Comparison of ENCODE assay signal across 13 cellular contexts in genomic region chr5:169826618-169827017, GRCh38.
DNase-seq lines count a peak whose midpoint lies in the region; ATAC-seq and TF ChIP-seq lines count a peak whose summit lies in the region.
"Had no signal": no experiment of that assay in that cellular context is flagged by ENCODE, and none has a peak within 500 bp of the region (broad histone marks: within the 10 kb centered on the region; RNA-seq: fewer than 3 reads in every experiment).

No MANE protein-coding gene starts in this region.

- H3K4me2 ChIP-seq in OCI-LY3 (ENCODE audit: low read length): no peak overlapping the region
- no peak overlapping the region for H3K4me2 ChIP-seq in osteoblast (ENCODE audit: insufficient read depth, low read length)

- H3K27me3 ChIP-seq in OCI-LY3 (ENCODE audit: low read depth, low read length): no peaks in the 10 kb centered on the region
- no peaks in the 10 kb centered on the region for H3K27me3 ChIP-seq in osteoblast (ENCODE audit: insufficient read depth, low read length)
- H3K27me3 ChIP-seq: transverse colon had no signal

- no peak overlapping the region for H3K4me3 ChIP-seq in OCI-LY3 (ENCODE audit: low read length)
- no peak overlapping the region for H3K4me3 ChIP-seq in choroid plexus epithelial cell (ENCODE audit: low read depth, low read length)
- H3K4me3 ChIP-seq in osteoblast (ENCODE audit: insufficient read depth, low read length): no peak overlapping the region
- H3K4me3 ChIP-seq: transverse colon had no signal

- H3K9me3 ChIP-seq in OCI-LY3 (ENCODE audit: insufficient read depth, low read length) (no peaks in the 10 kb centered on the region), osteoblast (ENCODE audit: low read depth, low read length) (no peaks in the 10 kb centered on the region)
- H3K9me3 ChIP-seq: transverse colon had no signal

- H3K36me3 ChIP-seq in OCI-LY3 (replicated peaks; ENCODE audit: low read depth, low read length) (peaks cover 3% of the 10 kb centered on the region), osteoblast (ENCODE audit: insufficient read depth, low read length) (no peaks in the 10 kb centered on the region)
- H3K36me3 ChIP-seq: transverse colon had no signal

- no peak overlapping the region for H2AFZ ChIP-seq in OCI-LY3 (ENCODE audit: low read depth, low read length)
- no peak overlapping the region for H2AFZ ChIP-seq in osteoblast (ENCODE audit: low read length)

- DNase-seq in choroid plexus epithelial cell (ENCODE audit: low read depth) (peak; percentile 48), osteoblast (ENCODE audit: insufficient read length, low spot score, missing footprints) (no peak), cerebellar cortex (ENCODE audit: low spot score) (no peak)
- DNase-seq: activated CD4-positive, CD25-positive, alpha-beta regulatory T cell; activated T-cell treated with anti-CD3 and anti-CD28 coated beads, Interleukin-2, amount 50 U/mL, for 1 hour; NCI-H1417 treated with DMSO at 0.1 percent for 48 hours; NCI-H524 treated with DMSO at 0.1 percent for 48 hours; SIG-M5; transverse colon had no signal

- H3K4me1 ChIP-seq in OCI-LY3 (ENCODE audit: low read length) (no peaks in the 10 kb centered on the region), osteoblast (ENCODE audit: insufficient read depth, low read length) (no peaks in the 10 kb centered on the region)
- H3K4me1 ChIP-seq: transverse colon had no signal

- TF ChIP-seq CTCF in GM12872 (IDR thresholded peaks at IDR 0.05; ENCODE audit: insufficient read depth, low read depth, low read length): peak; percentile 37; the same call in 1 of the 3 replicates
- TF ChIP-seq CTCF in OCI-LY3 (IDR thresholded peaks at IDR 0.05; ENCODE audit: low read depth, low read length): peak; percentile 39
- peak; percentile 53 for TF ChIP-seq CTCF in choroid plexus epithelial cell (conservative IDR thresholded peaks at IDR 0.05; ENCODE audit: low read depth, low read length)
- peak; percentile 45 for TF ChIP-seq CTCF in osteoblast (IDR thresholded peaks at IDR 0.05; ENCODE audit: extremely low read depth, low read depth, low read length)

- no peak overlapping the region for H3K27ac ChIP-seq in OCI-LY3 (ENCODE audit: low read length)
- H3K27ac ChIP-seq in osteoblast (ENCODE audit: low read depth, low read length): no peak overlapping the region
- H3K27ac ChIP-seq: transverse colon had no signal

- H4K20me1 ChIP-seq in OCI-LY3 (ENCODE audit: insufficient read depth, low read length) (no peaks in the 10 kb centered on the region), osteoblast (ENCODE audit: insufficient read depth, low read length) (no peaks in the 10 kb centered on the region)

- H3K9ac ChIP-seq in OCI-LY3 (ENCODE audit: low read length): no peak overlapping the region

- no peak for ATAC-seq in HG03469 (IDR thresholded peaks at IDR 0.05; ENCODE audit: unreplicated experiment)
- no peak for ATAC-seq in GM21619 (IDR thresholded peaks at IDR 0.05; ENCODE audit: unreplicated experiment)

- H3K79me2 ChIP-seq in OCI-LY3 (ENCODE audit: low read length) (no peaks in the 10 kb centered on the region), osteoblast (ENCODE audit: insufficient read depth, low read length) (no peaks in the 10 kb centered on the region)
